In genomic region chr14:101496779-101497420, GRCh38 we compare ENCODE assay signal across 1 cellular context.
TF ChIP-seq lines count a peak whose summit lies in the region.

No MANE protein-coding gene starts in this region.

TF ChIP-seq in H1, 55 proteins besides CTCF, POLR2A, EP300 and RAD21 (continued from another document):
- TF ChIP-seq EGR1 (IDR thresholded peaks at IDR 0.05; ENCODE audit: borderline replicate concordance, low read depth, low read length) (no peak), YY1 (IDR thresholded peaks at IDR 0.05; ENCODE audit: low read depth, low read length) (no peak), CHD1 (IDR thresholded peaks at IDR 0.05; ENCODE audit: low read depth, low read length) (no peak), NANOG (IDR thresholded peaks at IDR 0.05; ENCODE audit: insufficient read depth, low read depth, low read length, poor library complexity, severe bottlenecking) (no peak)
- TF ChIP-seq, protein P1, sequence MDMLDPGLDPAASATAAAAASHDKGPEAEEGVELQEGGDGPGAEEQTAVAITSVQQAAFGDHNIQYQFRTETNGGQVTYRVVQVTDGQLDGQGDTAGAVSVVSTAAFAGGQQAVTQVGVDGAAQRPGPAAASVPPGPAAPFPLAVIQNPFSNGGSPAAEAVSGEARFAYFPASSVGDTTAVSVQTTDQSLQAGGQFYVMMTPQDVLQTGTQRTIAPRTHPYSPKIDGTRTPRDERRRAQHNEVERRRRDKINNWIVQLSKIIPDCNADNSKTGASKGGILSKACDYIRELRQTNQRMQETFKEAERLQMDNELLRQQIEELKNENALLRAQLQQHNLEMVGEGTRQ (IDR thresholded peaks at IDR 0.05; ENCODE audit: low read length) = no peak
